ENCODE assay signal across 31 cellular contexts in genomic region chr14:99941211-99941610, GRCh38.
DNase-seq lines count a peak whose midpoint lies in the region; ATAC-seq, FAIRE-seq and TF ChIP-seq lines count a peak whose summit lies in the region.
"Had no signal": no experiment of that assay in that cellular context is flagged by ENCODE, and none has a peak within 500 bp of the region (broad histone marks: within the 10 kb centered on the region; RNA-seq: fewer than 3 reads in every experiment).

No MANE protein-coding gene starts in this region.

- FAIRE-seq in HepG2 (lab: Jason Lieb, UNC), result no peak
- FAIRE-seq: A204.1, A549, D721Med had no signal

- no peaks in the 10 kb centered on the region for H3K9me3 ChIP-seq in HepG2 (ENCODE audit: low read length)
- H3K9me3 ChIP-seq in right lobe of liver, result no peaks in the 10 kb centered on the region
- H3K9me3 ChIP-seq in HEK293 (ENCODE audit: control insufficient read depth, insufficient read depth, low read depth, low read length), result no peaks in the 10 kb centered on the region
- H3K9me3 ChIP-seq in A673 (ENCODE audit: low read depth, low read length, poor library complexity, severe bottlenecking), result no peaks in the 10 kb centered on the region
- H3K9me3 ChIP-seq: A549; BE2C; BLaER1; BLaER1 treated with 17β-estradiol and CSF1 and Interleukin-3, amounts not matched to agents 10 nM and 100 nM; Caco-2 had no signal

- H3K27ac ChIP-seq in HepG2 (ENCODE audit: extremely low read length, insufficient read depth, low read length) (no peak overlapping the region), right lobe of liver (no peak overlapping the region), HEK293 (ENCODE audit: extremely low read depth, low read depth, low read length) (no peak overlapping the region), A673 (ENCODE audit: low read depth, low read length, poor library complexity, severe bottlenecking) (no peak overlapping the region)
- H3K27ac ChIP-seq: 22Rv1; A549; BLaER1; BLaER1 treated with 17β-estradiol and CSF1 and Interleukin-3, amounts not matched to agents 10 nM and 100 nM; C4-2B had no signal

- DNase-seq in HepG2 (ENCODE audit: low spot score) (no peak), right lobe of liver (no peak), A673 (ENCODE audit: low spot score) (no peak)
- DNase-seq: 8988T; ACHN; AML-193; BE2C; C1 segment of cervical spinal cord; Caco-2; Calu3; CD4-positive, alpha-beta memory T cell; CD4-positive, alpha-beta T cell; CD4-positive, CD25-positive, alpha-beta regulatory T cell; CD8-positive, alpha-beta memory T cell; CD8-positive, alpha-beta T cell; COR-L47; DMS 273 treated with DMSO at 0.1 percent for 48 hours; DMS153; DMS53; DMS79; DMS79 treated with DMSO at 0.1 percent for 48 hours; DND-41; EL had no signal

- no peak for TF ChIP-seq RAD21 in HepG2 (CRISPR knock-in tag; IDR thresholded peaks at IDR 0.05)

- TF ChIP-seq CTCF in HepG2 (CRISPR knock-in tag; IDR thresholded peaks at IDR 0.05) (no peak), right lobe of liver (IDR thresholded peaks at IDR 0.05) (no peak), HEK293 (tag by site-specific recombination; IDR thresholded peaks at IDR 0.05) (no peak), A673 (conservative IDR thresholded peaks at IDR 0.05; ENCODE audit: low read depth, low read length) (no peak)

- CTCF ChIA-PET in HepG2 (lab: Yijun Ruan, JAX; ENCODE audit: low intra/inter-chr PET ratio, low total read pairs) (no interaction called here), HEK293 (lab: Yijun Ruan, JAX) (no interaction called here), A673 (lab: Charles Lee) (no interaction called here)

- no peak overlapping the region for H3K4me3 ChIP-seq in HepG2 (replicated peaks in 1 of 3; ENCODE audit: insufficient read depth in 1 of 3, low read depth in 2 of 3, low read length in 3 of 3)
- H3K4me3 ChIP-seq in right lobe of liver, result no peak overlapping the region
- H3K4me3 ChIP-seq in HEK293 (ENCODE audit: low read depth, low read length), result no peak overlapping the region
- no peak overlapping the region for H3K4me3 ChIP-seq in A673 (ENCODE audit: low read depth, low read length, poor library complexity, severe bottlenecking)
- H3K4me3 ChIP-seq: A549; BLaER1; BLaER1 treated with 17β-estradiol and CSF1 and Interleukin-3, amounts not matched to agents 10 nM and 100 nM had no signal

- no peak overlapping the region for H3K9ac ChIP-seq in HepG2 (ENCODE audit: insufficient read depth, low read depth, low read length)
- H3K9ac ChIP-seq: BLaER1; BLaER1 treated with 17β-estradiol and CSF1 and Interleukin-3, amounts not matched to agents 10 nM and 100 nM had no signal

- TF ChIP-seq EP300 in HepG2 (IDR thresholded peaks at IDR 0.05; ENCODE audit: low read depth in 2 of 2, low read length in 2 of 2) (no peak), HepG2 (CRISPR knock-in tag; IDR thresholded peaks at IDR 0.05; ENCODE audit: borderline replicate concordance) (no peak)

- 21% methylated on average over 1 of the region's 1 CpG for WGBS in HepG2 (ENCODE audit: low lambda C conversion rate)
- WGBS in right lobe of liver (ENCODE audit: insufficient coverage, low coverage, low lambda C conversion rate, missing lambda C conversion rate), result 86% methylated on average over 1 of the region's 1 CpG

- POLR2A ChIA-PET in HepG2 (lab: Yijun Ruan, JAX), result no interaction called here
- POLR2A ChIA-PET in HEK293 (lab: Yijun Ruan, JAX), result no interaction called here
- POLR2A ChIA-PET in A673 (lab: Charles Lee; ENCODE audit: low non-redundant PET), result no interaction called here

- TF ChIP-seq POLR2A in HepG2 (IDR thresholded peaks at IDR 0.05; ENCODE audit: insufficient read depth in 1 of 2, low read depth in 2 of 2, low read length in 2 of 2) (no peak), right lobe of liver (IDR thresholded peaks at IDR 0.05) (no peak)

- H3K79me2 ChIP-seq in HepG2 (ENCODE audit: insufficient read depth, low read length), result no peaks in the 10 kb centered on the region

- intact Hi-C loops in HepG2 (cut with micrococcal nuclease; ENCODE audit: unreplicated experiment) (no loop called here), right lobe of liver (cut with DNase I) (no loop called here), A673 (cut with micrococcal nuclease; ENCODE audit: unreplicated experiment) (no loop called here)

- H4K20me1 ChIP-seq in HepG2 (ENCODE audit: insufficient read depth, low read length), result no peaks in the 10 kb centered on the region

- no peak overlapping the region for H2AFZ ChIP-seq in HepG2 (ENCODE audit: low read length)

- BruUV-seq in HepG2 (replicated peaks; lab: Mats Ljungman, UMichigan) (no TSS peak), A673 (replicated peaks; lab: Mats Ljungman, UMichigan) (no TSS peak)

- H3K36me3 ChIP-seq in HepG2 (replicated peaks in 1 of 2; ENCODE audit: control insufficient read depth in 1 of 2, insufficient read depth in 2 of 2, low read length in 2 of 2) (no peaks in the 10 kb centered on the region), right lobe of liver (no peaks in the 10 kb centered on the region), HEK293 (ENCODE audit: control insufficient read depth in 2 of 2, insufficient read depth in 1 of 2, low read length in 2 of 2) (peaks cover 0 to 46% of the 10 kb centered on the region in 2 experiments; a peak in 1 of 3 replicates), A673 (ENCODE audit: insufficient read depth, low read length, poor library complexity, severe bottlenecking) (no peaks in the 10 kb centered on the region)
- H3K36me3 ChIP-seq: BE2C; BLaER1; BLaER1 treated with 17β-estradiol and CSF1 and Interleukin-3, amounts not matched to agents 10 nM and 100 nM had no signal

- in situ Hi-C loops in HepG2 (cut with HindIII; ENCODE audit: extremely low pct_ligation_motif_present, low pct_unique_long_range_greater_than_20kb), result no loop called here

- H3K4me1 ChIP-seq in HepG2 (ENCODE audit: insufficient read depth, low read length) (peaks cover 28% of the 10 kb centered on the region), right lobe of liver (peaks cover 0 to 40% (median 10%) of the 10 kb centered on the region in 4 donors), HEK293 (ENCODE audit: control insufficient read depth, insufficient read depth, low read length) (peaks cover 2% of the 10 kb centered on the region; the same call in 1 of the 2 replicates), A673 (ENCODE audit: insufficient read depth, low read length, poor library complexity, severe bottlenecking) (peaks cover under 1% of the 10 kb centered on the region)
- H3K4me1 ChIP-seq: A549, BE2C, Caco-2 had no signal

- H3K4me2 ChIP-seq in HepG2 (ENCODE audit: low read depth, low read length), result no peak overlapping the region
- H3K4me2 ChIP-seq: A549; BLaER1; BLaER1 treated with 17β-estradiol and CSF1 and Interleukin-3, amounts not matched to agents 10 nM and 100 nM had no signal

- H3K27me3 ChIP-seq in HepG2 (ENCODE audit: control insufficient read depth in 1 of 2, insufficient read depth in 2 of 2, low read length in 2 of 2) (no peaks in the 10 kb centered on the region), right lobe of liver (no peaks in the 10 kb centered on the region), A673 (replicated peaks; ENCODE audit: insufficient read depth, low read depth, low read length, poor library complexity) (no peaks in the 10 kb centered on the region)
- H3K27me3 ChIP-seq: BE2C had no signal

- ATAC-seq in HepG2 (no peak), right lobe of liver (no peak)
- ATAC-seq: A549; CD8-positive, alpha-beta T cell had no signal

TF ChIP-seq in HepG2, 621 proteins besides CTCF, POLR2A, EP300 and RAD21 (continues in another document):
- TF ChIP-seq ZNF703 (CRISPR knock-in tag; IDR thresholded peaks at IDR 0.05; ENCODE audit: borderline replicate concordance), result no peak
- TF ChIP-seq NR2F6 (IDR thresholded peaks at IDR 0.05), result no peak
- no peak for TF ChIP-seq NR2F6 (CRISPR knock-in tag; IDR thresholded peaks at IDR 0.05)
- 0 out of 2 replicates have a peak, but pooled peaks have one; percentile 28 for TF ChIP-seq CREB1 (IDR thresholded peaks at IDR 0.05)
- TF ChIP-seq CREB1 (CRISPR knock-in tag; IDR thresholded peaks at IDR 0.05), result no peak
- no peak for TF ChIP-seq ZNF704 (CRISPR knock-in tag; IDR thresholded peaks at IDR 0.05; ENCODE audit: borderline replicate concordance)

TF ChIP-seq in HEK293, 187 proteins besides CTCF, POLR2A, EP300 and RAD21:
- TF ChIP-seq ATF2 (tag by site-specific recombination; IDR thresholded peaks at IDR 0.05; ENCODE audit: low read depth) (peak; percentile 76), ZNF501 (tag by site-specific recombination; IDR thresholded peaks at IDR 0.05) (no peak)

Comparison
In these comparisons a context has a peak if more than half of its experiments do, and no peak if none do; other contexts are left out.
1. Of the 63 proteins assayed by ChIP-seq in both HepG2 and HEK293: peak only in HepG2: none; only in HEK293: ATF2; in both: none; in neither: 62.